In genomic region chr1:161530671-161531609, GRCh38 we compare ENCODE assay signal across 1 cellular context.
TF ChIP-seq lines count a peak whose summit lies in the region.
"Not testable (repeated sequence)": the region's sequence is repeated elsewhere in the genome, so short reads cannot be mapped to it uniquely, and the experiment has no call there.

No MANE protein-coding gene starts in this region.

TF ChIP-seq in K562, 482 proteins besides CTCF, POLR2A, EP300 and RAD21 (continues in another document):
- peak; percentile 82 for TF ChIP-seq ZBTB40 (IDR thresholded peaks at IDR 0.05)
- TF ChIP-seq ZBTB40 (CRISPR knock-in tag; IDR thresholded peaks at IDR 0.05); ATF1 (CRISPR knock-in tag; IDR thresholded peaks at IDR 0.05); MYBL2 (CRISPR knock-in tag; IDR thresholded peaks at IDR 0.05; ENCODE audit: borderline replicate concordance); NR2C2 (CRISPR knock-in tag; IDR thresholded peaks at IDR 0.05); ETV6 (CRISPR knock-in tag; IDR thresholded peaks at IDR 0.05; ENCODE audit: borderline replicate concordance); FOXM1 (CRISPR knock-in tag; IDR thresholded peaks at IDR 0.05; ENCODE audit: low read depth): not testable (repeated sequence)
- TF ChIP-seq TAF7 (tag; IDR thresholded peaks at IDR 0.05), result peak; percentile 18; the same call in 1 of the 2 replicates
- TF ChIP-seq HSF4 (CRISPR knock-in tag; IDR thresholded peaks at IDR 0.05; ENCODE audit: borderline replicate concordance), result 0 out of 2 replicates have a peak, but pooled peaks have one; percentile 49
- TF ChIP-seq THRAP3 (IDR thresholded peaks at IDR 0.05; ENCODE audit: borderline replicate concordance), result 0 out of 2 replicates have a peak, but pooled peaks have one; percentile 62
- TF ChIP-seq ESRRA (IDR thresholded peaks at IDR 0.05; ENCODE audit: borderline replicate concordance, low read depth), result peak; percentile 63
- peak; percentile 28; the same call in 1 of the 2 replicates for TF ChIP-seq STAT5A (IDR thresholded peaks at IDR 0.05; ENCODE audit: borderline replicate concordance, low read length)
- TF ChIP-seq RBBP5 (IDR thresholded peaks at IDR 0.05; ENCODE audit: borderline replicate concordance, insufficient read depth, low read length, poor library complexity, severe bottlenecking), result peak; percentile 78
- peak; percentile 87 for TF ChIP-seq TFAP4 (CRISPR knock-in tag; IDR thresholded peaks at IDR 0.05; ENCODE audit: borderline replicate concordance)
- TF ChIP-seq, protein P1, sequence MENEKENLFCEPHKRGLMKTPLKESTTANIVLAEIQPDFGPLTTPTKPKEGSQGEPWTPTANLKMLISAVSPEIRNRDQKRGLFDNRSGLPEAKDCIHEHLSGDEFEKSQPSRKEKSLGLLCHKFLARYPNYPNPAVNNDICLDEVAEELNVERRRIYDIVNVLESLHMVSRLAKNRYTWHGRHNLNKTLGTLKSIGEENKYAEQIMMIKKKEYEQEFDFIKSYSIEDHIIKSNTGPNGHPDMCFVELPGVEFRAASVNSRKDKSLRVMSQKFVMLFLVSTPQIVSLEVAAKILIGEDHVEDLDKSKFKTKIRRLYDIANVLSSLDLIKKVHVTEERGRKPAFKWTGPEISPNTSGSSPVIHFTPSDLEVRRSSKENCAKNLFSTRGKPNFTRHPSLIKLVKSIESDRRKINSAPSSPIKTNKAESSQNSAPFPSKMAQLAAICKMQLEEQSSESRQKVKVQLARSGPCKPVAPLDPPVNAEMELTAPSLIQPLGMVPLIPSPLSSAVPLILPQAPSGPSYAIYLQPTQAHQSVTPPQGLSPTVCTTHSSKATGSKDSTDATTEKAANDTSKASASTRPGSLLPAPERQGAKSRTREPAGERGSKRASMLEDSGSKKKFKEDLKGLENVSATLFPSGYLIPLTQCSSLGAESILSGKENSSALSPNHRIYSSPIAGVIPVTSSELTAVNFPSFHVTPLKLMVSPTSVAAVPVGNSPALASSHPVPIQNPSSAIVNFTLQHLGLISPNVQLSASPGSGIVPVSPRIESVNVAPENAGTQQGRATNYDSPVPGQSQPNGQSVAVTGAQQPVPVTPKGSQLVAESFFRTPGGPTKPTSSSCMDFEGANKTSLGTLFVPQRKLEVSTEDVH (IDR thresholded peaks at IDR 0.05; ENCODE audit: low read depth, partially characterized antibody), result peak; percentile 61
- TF ChIP-seq CTBP1 (IDR thresholded peaks at IDR 0.05; ENCODE audit: borderline replicate concordance), result peak; percentile 55
- TF ChIP-seq BDP1 (IDR thresholded peaks at IDR 0.05; ENCODE audit: insufficient read depth, insufficient read length), result peak; percentile 63
- TF ChIP-seq POLR2H (tag; IDR thresholded peaks at IDR 0.05; ENCODE audit: low read depth), result peak; percentile 99
- TF ChIP-seq, protein P2, sequence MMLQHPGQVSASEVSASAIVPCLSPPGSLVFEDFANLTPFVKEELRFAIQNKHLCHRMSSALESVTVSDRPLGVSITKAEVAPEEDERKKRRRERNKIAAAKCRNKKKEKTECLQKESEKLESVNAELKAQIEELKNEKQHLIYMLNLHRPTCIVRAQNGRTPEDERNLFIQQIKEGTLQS (IDR thresholded peaks at IDR 0.05), result not testable (repeated sequence)
- TF ChIP-seq, protein P2 (CRISPR knock-in tag; conservative IDR thresholded peaks at IDR 0.05), result 0 out of 2 replicates have a peak, but pooled peaks have one; percentile 30
- peak; percentile 76 for TF ChIP-seq ATF1 (tag; IDR thresholded peaks at IDR 0.05)
- 0 out of 2 replicates have a peak, but pooled peaks have one; percentile 53 for TF ChIP-seq KLF13 (tag; IDR thresholded peaks at IDR 0.05; ENCODE audit: borderline replicate concordance, low read depth)
- 0 out of 2 replicates have a peak, but pooled peaks have one; percentile 26 for TF ChIP-seq ZNF174 (CRISPR knock-in tag; IDR thresholded peaks at IDR 0.05)
- peak; percentile 45; the same call in 1 of the 2 replicates for TF ChIP-seq MYBL2 (IDR thresholded peaks at IDR 0.05; ENCODE audit: low read depth)
- TF ChIP-seq KDM2B (CRISPR knock-in tag; IDR thresholded peaks at IDR 0.05), result 0 out of 2 replicates have a peak, but pooled peaks have one; percentile 47
- TF ChIP-seq ARNT (IDR thresholded peaks at IDR 0.05), result peak; percentile 75 to 90
- peak; percentile 42; the same call in 1 of the 2 replicates for TF ChIP-seq MTA2 (IDR thresholded peaks at IDR 0.05; ENCODE audit: low read depth)
- TF ChIP-seq GABPB1 (CRISPR knock-in tag; IDR thresholded peaks at IDR 0.05), result peak; percentile 58; the same call in 1 of the 2 replicates
- peak; percentile 86; the same call in 1 of the 2 replicates for TF ChIP-seq HMGXB4 (CRISPR knock-in tag; IDR thresholded peaks at IDR 0.05)
- TF ChIP-seq ZNF24 (IDR thresholded peaks at IDR 0.05), result peak; percentile 76
- TF ChIP-seq ADNP (tag; IDR thresholded peaks at IDR 0.05), result 0 out of 2 replicates have a peak, but pooled peaks have one; percentile 5
- peak; percentile 60; the same call in 1 of the 2 replicates for TF ChIP-seq LEF1 (IDR thresholded peaks at IDR 0.05)
- TF ChIP-seq, protein P3, sequence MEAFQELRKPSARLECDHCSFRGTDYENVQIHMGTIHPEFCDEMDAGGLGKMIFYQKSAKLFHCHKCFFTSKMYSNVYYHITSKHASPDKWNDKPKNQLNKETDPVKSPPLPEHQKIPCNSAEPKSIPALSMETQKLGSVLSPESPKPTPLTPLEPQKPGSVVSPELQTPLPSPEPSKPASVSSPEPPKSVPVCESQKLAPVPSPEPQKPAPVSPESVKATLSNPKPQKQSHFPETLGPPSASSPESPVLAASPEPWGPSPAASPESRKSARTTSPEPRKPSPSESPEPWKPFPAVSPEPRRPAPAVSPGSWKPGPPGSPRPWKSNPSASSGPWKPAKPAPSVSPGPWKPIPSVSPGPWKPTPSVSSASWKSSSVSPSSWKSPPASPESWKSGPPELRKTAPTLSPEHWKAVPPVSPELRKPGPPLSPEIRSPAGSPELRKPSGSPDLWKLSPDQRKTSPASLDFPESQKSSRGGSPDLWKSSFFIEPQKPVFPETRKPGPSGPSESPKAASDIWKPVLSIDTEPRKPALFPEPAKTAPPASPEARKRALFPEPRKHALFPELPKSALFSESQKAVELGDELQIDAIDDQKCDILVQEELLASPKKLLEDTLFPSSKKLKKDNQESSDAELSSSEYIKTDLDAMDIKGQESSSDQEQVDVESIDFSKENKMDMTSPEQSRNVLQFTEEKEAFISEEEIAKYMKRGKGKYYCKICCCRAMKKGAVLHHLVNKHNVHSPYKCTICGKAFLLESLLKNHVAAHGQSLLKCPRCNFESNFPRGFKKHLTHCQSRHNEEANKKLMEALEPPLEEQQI (IDR thresholded peaks at IDR 0.05), result peak; percentile 19; the same call in 1 of the 2 replicates
- 0 out of 2 replicates have a peak, but pooled peaks have one; percentile 55 for TF ChIP-seq NR2C2 (tag; IDR thresholded peaks at IDR 0.05)
- peak; percentile 41 to 86; a peak in 3 of 4 replicates for TF ChIP-seq FOXK2 (conservative IDR thresholded peaks at IDR 0.05 in 1 of 2, IDR thresholded peaks at IDR 0.05 in 1 of 2; ENCODE audit: low read depth in 2 of 2)
- peak; percentile 50 for TF ChIP-seq HDAC3 (IDR thresholded peaks at IDR 0.05; ENCODE audit: borderline replicate concordance, partially characterized antibody)
- TF ChIP-seq ZBTB8A (IDR thresholded peaks at IDR 0.05; ENCODE audit: partially characterized antibody), result peak; percentile 49
- TF ChIP-seq, protein P4, sequence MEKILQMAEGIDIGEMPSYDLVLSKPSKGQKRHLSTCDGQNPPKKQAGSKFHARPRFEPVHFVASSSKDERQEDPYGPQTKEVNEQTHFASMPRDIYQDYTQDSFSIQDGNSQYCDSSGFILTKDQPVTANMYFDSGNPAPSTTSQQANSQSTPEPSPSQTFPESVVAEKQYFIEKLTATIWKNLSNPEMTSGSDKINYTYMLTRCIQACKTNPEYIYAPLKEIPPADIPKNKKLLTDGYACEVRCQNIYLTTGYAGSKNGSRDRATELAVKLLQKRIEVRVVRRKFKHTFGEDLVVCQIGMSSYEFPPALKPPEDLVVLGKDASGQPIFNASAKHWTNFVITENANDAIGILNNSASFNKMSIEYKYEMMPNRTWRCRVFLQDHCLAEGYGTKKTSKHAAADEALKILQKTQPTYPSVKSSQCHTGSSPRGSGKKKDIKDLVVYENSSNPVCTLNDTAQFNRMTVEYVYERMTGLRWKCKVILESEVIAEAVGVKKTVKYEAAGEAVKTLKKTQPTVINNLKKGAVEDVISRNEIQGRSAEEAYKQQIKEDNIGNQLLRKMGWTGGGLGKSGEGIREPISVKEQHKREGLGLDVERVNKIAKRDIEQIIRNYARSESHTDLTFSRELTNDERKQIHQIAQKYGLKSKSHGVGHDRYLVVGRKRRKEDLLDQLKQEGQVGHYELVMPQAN (IDR thresholded peaks at IDR 0.05; ENCODE audit: borderline replicate concordance), result peak; percentile 35; the same call in 1 of the 2 replicates
- 0 out of 4 replicates have a peak, but pooled peaks of 1 of the 2 experiments have one; percentile 68 for TF ChIP-seq ETV6 (IDR thresholded peaks at IDR 0.05; ENCODE audit: borderline replicate concordance in 1 of 2, low read depth in 2 of 2, low read length in 1 of 2)
- TF ChIP-seq SOX6 (IDR thresholded peaks at IDR 0.05), result peak; percentile 88
- peak; percentile 98 for TF ChIP-seq ZSCAN29 (IDR thresholded peaks at IDR 0.05)
- peak; percentile 61 for TF ChIP-seq FOXM1 (IDR thresholded peaks at IDR 0.05; ENCODE audit: low read depth)
- peak; percentile 58; the same call in 1 of the 2 replicates for TF ChIP-seq RB1 (IDR thresholded peaks at IDR 0.05; ENCODE audit: low read depth)
